ENCODE assay signal across 17 cellular contexts in the genomic region with DNA sequence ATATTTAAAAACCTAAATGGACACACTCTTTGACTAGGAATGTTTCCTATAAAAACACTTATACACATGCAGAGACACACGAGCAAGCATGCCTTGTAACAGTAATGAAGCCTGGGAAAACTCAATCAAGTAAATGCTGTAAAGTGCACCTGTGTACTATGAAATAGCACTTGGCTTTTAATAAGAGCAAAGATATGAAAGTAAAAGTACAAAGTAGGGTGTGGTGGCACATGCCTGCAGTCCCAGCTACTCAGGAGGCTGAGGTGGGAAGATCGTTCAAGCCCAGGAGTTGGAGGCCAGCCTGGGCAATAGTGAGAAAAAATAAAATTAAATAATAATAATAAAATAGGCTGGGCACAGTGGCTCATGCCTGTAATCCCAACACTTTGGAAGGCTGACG.
DNase-seq lines count a peak whose midpoint lies in the region; ATAC-seq and TF ChIP-seq lines count a peak whose summit lies in the region.
"Had no signal": no experiment of that assay in that cellular context is flagged by ENCODE, and none has a peak within 500 bp of the region (broad histone marks: within the 10 kb centered on the region; RNA-seq: fewer than 3 reads in every experiment).

No MANE protein-coding gene starts in this region.

- peaks cover 2% of the 10 kb centered on the region; the same call in 1 of the 2 replicates for H3F3A ChIP-seq in Loucy (ENCODE audit: low read depth)

- H3K9me3 ChIP-seq in Loucy (ENCODE audit: insufficient read depth, low read depth, low read length) (no peaks in the 10 kb centered on the region), upper lobe of right lung (no peaks in the 10 kb centered on the region)

- peak overlapping the region; percentile 72 for H3K9ac ChIP-seq in Loucy (ENCODE audit: low read depth, low read length, poor library complexity, severe bottlenecking)

- peak overlapping the region; percentile 94 for H3K4me2 ChIP-seq in Loucy (ENCODE audit: low read depth, low read length, poor library complexity, severe bottlenecking)
- H3K4me2 ChIP-seq: GM23338 had no signal

- no peak for ATAC-seq in activated T-cell treated with anti-CD3 and anti-CD28 coated beads, Interleukin-2, amount 50 U/mL, for 72 hours (replicated peaks in 1 of 2)
- peak; percentile 64 for ATAC-seq in left colon
- ATAC-seq in upper lobe of right lung: peak; percentile 32
- ATAC-seq in GM18861 (IDR thresholded peaks at IDR 0.05; ENCODE audit: unreplicated experiment): no peak
- no peak for ATAC-seq in GM21515 (IDR thresholded peaks at IDR 0.05; ENCODE audit: unreplicated experiment)
- ATAC-seq: GM23338 had no signal

- TF ChIP-seq CTCF in Loucy (conservative IDR thresholded peaks at IDR 0.05; ENCODE audit: low read length): no peak
- TF ChIP-seq CTCF in upper lobe of right lung (IDR thresholded peaks at IDR 0.05): no peak

- H3K9me3 Mint-ChIP-seq in activated T-cell treated with anti-CD3 and anti-CD28 coated beads, Interleukin-2, amount 50 U/mL, for 72 hours: no peaks in the 10 kb centered on the region
- H3K9me3 Mint-ChIP-seq in activated T-cell treated with anti-CD3 and anti-CD28 coated beads, Interleukin-2, amount 50 U/mL, for 24 hours: no peaks in the 10 kb centered on the region
- H3K9me3 Mint-ChIP-seq: CD4-positive, alpha-beta memory T cell; GM23338 had no signal

- H3K4me1 ChIP-seq in Loucy (ENCODE audit: insufficient read depth, low read length, poor library complexity, severe bottlenecking): peaks cover 78% of the 10 kb centered on the region
- H3K4me1 ChIP-seq in upper lobe of right lung: peaks cover 20% of the 10 kb centered on the region

- H3K27me3 Mint-ChIP-seq in activated T-cell treated with anti-CD3 and anti-CD28 coated beads, Interleukin-2, amount 50 U/mL, for 72 hours (ENCODE audit: low read depth): no peaks in the 10 kb centered on the region
- no peaks in the 10 kb centered on the region for H3K27me3 Mint-ChIP-seq in activated T-cell treated with anti-CD3 and anti-CD28 coated beads, Interleukin-2, amount 50 U/mL, for 24 hours
- H3K27me3 Mint-ChIP-seq: CD4-positive, alpha-beta memory T cell had no signal

- no peak overlapping the region for H3K27ac ChIP-seq in upper lobe of right lung

- H3K4me3 ChIP-seq in Loucy (ENCODE audit: low read length, poor library complexity, severe bottlenecking) (peak overlapping the region; percentile 73), upper lobe of right lung (no peak overlapping the region)
- H3K4me3 ChIP-seq: GM23338 had no signal

- peaks cover 98% of the 10 kb centered on the region for H3K79me2 ChIP-seq in Loucy (ENCODE audit: insufficient read depth, low read length)

- H3K4me1 Mint-ChIP-seq in activated T-cell treated with anti-CD3 and anti-CD28 coated beads, Interleukin-2, amount 50 U/mL, for 72 hours (ENCODE audit: low read depth): peaks cover 60% of the 10 kb centered on the region
- peaks cover 44% of the 10 kb centered on the region for H3K4me1 Mint-ChIP-seq in activated T-cell treated with anti-CD3 and anti-CD28 coated beads, Interleukin-2, amount 50 U/mL, for 24 hours (ENCODE audit: low read depth)

- H3K4me3 Mint-ChIP-seq in activated T-cell treated with anti-CD3 and anti-CD28 coated beads, Interleukin-2, amount 50 U/mL, for 72 hours: peak overlapping the region; percentile 31 to 68
- H3K4me3 Mint-ChIP-seq in activated T-cell treated with anti-CD3 and anti-CD28 coated beads, Interleukin-2, amount 50 U/mL, for 24 hours: no peak overlapping the region
- H3K4me3 Mint-ChIP-seq: GM23338 had no signal

- no peaks in the 10 kb centered on the region for H3K36me3 Mint-ChIP-seq in activated T-cell treated with anti-CD3 and anti-CD28 coated beads, Interleukin-2, amount 50 U/mL, for 72 hours (ENCODE audit: insufficient read depth in 2 of 2)
- H3K36me3 Mint-ChIP-seq in activated T-cell treated with anti-CD3 and anti-CD28 coated beads, Interleukin-2, amount 50 U/mL, for 24 hours (ENCODE audit: low read depth): no peaks in the 10 kb centered on the region
- H3K36me3 Mint-ChIP-seq: CD4-positive, alpha-beta memory T cell had no signal

- no peaks in the 10 kb centered on the region for H3K9me2 ChIP-seq in Loucy (replicated peaks; ENCODE audit: low read depth, low read length)

- H4K20me1 ChIP-seq in Loucy (ENCODE audit: insufficient read depth, low read length, poor library complexity, severe bottlenecking): peaks cover 69% of the 10 kb centered on the region

- no peak for DNase-seq in activated T-cell treated with anti-CD3 and anti-CD28 coated beads, Interleukin-2, amount 50 U/mL, for 72 hours
- no peak for DNase-seq in activated T-cell treated with anti-CD3 and anti-CD28 coated beads, Interleukin-2, amount 50 U/mL, for 24 hours
- DNase-seq in left colon (no peak), upper lobe of right lung (no peak)
- DNase-seq: ACHN; CD4-positive, alpha-beta memory T cell; DND-41; GDM1; NCI-H1092 treated with DMSO at 0.1 percent for 48 hours; NCI-H187; NCI-H446 treated with DMSO at 0.1 percent for 48 hours; NCI-H82; SHP77 treated with DMSO at 0.1 percent for 48 hours had no signal

- H2AFZ ChIP-seq in Loucy (ENCODE audit: low read length): no peak overlapping the region
- H2AFZ ChIP-seq: GM23338 had no signal

- no peaks in the 10 kb centered on the region for H3K27me3 ChIP-seq in Loucy (ENCODE audit: insufficient read depth, low read length, poor library complexity, severe bottlenecking)
- no peaks in the 10 kb centered on the region for H3K27me3 ChIP-seq in upper lobe of right lung

- H3K36me3 ChIP-seq in Loucy (ENCODE audit: insufficient read depth, low read length) (no peaks in the 10 kb centered on the region; the same call in 1 of the 2 replicates), upper lobe of right lung (no peaks in the 10 kb centered on the region)

- H3K27ac Mint-ChIP-seq in activated T-cell treated with anti-CD3 and anti-CD28 coated beads, Interleukin-2, amount 50 U/mL, for 72 hours: peak overlapping the region; percentile 12
- H3K27ac Mint-ChIP-seq in activated T-cell treated with anti-CD3 and anti-CD28 coated beads, Interleukin-2, amount 50 U/mL, for 24 hours: no peak overlapping the region
- H3K27ac Mint-ChIP-seq: GM23338 had no signal

- intact Hi-C loops in left colon (cut with DNase I, micrococcal nuclease) (no loop called here), upper lobe of right lung (cut with DNase I) (no loop called here)

Comparison
In these comparisons a context has a peak if more than half of its experiments do, and no peak if none do; other contexts are left out.
1. ATAC-seq: peak in left colon (single experiment) and upper lobe of right lung (single experiment); none in activated T-cell treated with anti-CD3 and anti-CD28 coated beads, Interleukin-2, amount 50 U/mL, for 72 hours (0 of 2), GM18861 (single experiment) and GM21515 (single experiment).